In genomic region chr15:96774216-96774615, GRCh38 we compare ENCODE assay signal across 4 cellular contexts.
"Had no signal": no experiment of that assay in that cellular context is flagged by ENCODE, and none has a peak within 500 bp of the region (broad histone marks: within the 10 kb centered on the region; RNA-seq: fewer than 3 reads in every experiment).

No MANE protein-coding gene starts in this region.

- DNase-seq: H9, HCEC 1CT had no signal

- H3K4me3 ChIP-seq: GM23338 had no signal

- ATAC-seq: GM23338, HepG2 had no signal
